1 cellular context compared by ENCODE assay signal in genomic region chr15:73981761-73982222, GRCh38.
TF ChIP-seq lines count a peak whose summit lies in the region.

No MANE protein-coding gene starts in this region.

TF ChIP-seq in K562, 482 proteins besides CTCF, POLR2A, EP300 and RAD21:
- no peak for TF ChIP-seq RFX1 (IDR thresholded peaks at IDR 0.05)
- TF ChIP-seq FOXA1 (IDR thresholded peaks at IDR 0.05; ENCODE audit: borderline replicate concordance), result no peak
- no peak for TF ChIP-seq HDAC1 (IDR thresholded peaks at IDR 0.05)
- no peak for TF ChIP-seq WHSC1 (IDR thresholded peaks at IDR 0.05; ENCODE audit: low read length)
- no peak for TF ChIP-seq BCLAF1 (IDR thresholded peaks at IDR 0.05; ENCODE audit: borderline replicate concordance in 1 of 2, control insufficient read depth in 1 of 2, low read depth in 2 of 2, low read length in 1 of 2)
TF ChIP-seq in K562: peak in this region for 0.
